Comparison of ENCODE assay signal across 8 cellular contexts in genomic region chr1:19597463-19598309, GRCh38. TPM values are rescaled to one million over a fixed set of nuclear protein-coding genes. Genes with fewer than 3 reads are reported as not detected.
DNase-seq lines count a peak whose midpoint lies in the region; ATAC-seq and TF ChIP-seq lines count a peak whose summit lies in the region.

No MANE protein-coding gene starts in this region.

- peak overlapping the region; percentile 75; the same call in 1 of the 2 replicates for H2AFZ ChIP-seq in KMS-11 (ENCODE audit: low read depth)

- peak overlapping the region; percentile 100 for H3K4me3 Mint-ChIP-seq in activated CD4-positive, alpha-beta T cell treated with anti-CD3 and anti-CD28 coated beads for 36 hours
- peak overlapping the region; percentile 98 for H3K4me3 Mint-ChIP-seq in activated T-helper 2 cell treated with anti-CD3 and anti-CD28 coated beads, Interferon-gamma antibody, Interleukin-2, Interleukin-4, amounts not matched to agents 10 μg/mL and 5 μg/mL and 100 μg/mL, durations not matched to agents 14 hours and 24 hours and 36 hours (ENCODE audit: low read depth)

- H3K36me3 Mint-ChIP-seq in activated CD4-positive, alpha-beta T cell treated with anti-CD3 and anti-CD28 coated beads for 36 hours (ENCODE audit: low read depth), result peaks cover 36% of the 10 kb centered on the region
- H3K36me3 Mint-ChIP-seq in activated T-helper 2 cell treated with anti-CD3 and anti-CD28 coated beads, Interferon-gamma antibody, Interleukin-2, Interleukin-4, amounts not matched to agents 10 μg/mL and 5 μg/mL and 100 μg/mL, durations not matched to agents 14 hours and 24 hours and 36 hours (ENCODE audit: low read depth), result peaks cover 40% of the 10 kb centered on the region

- peak overlapping the region; percentile 99 for H3K9ac ChIP-seq in KMS-11

- H3K27ac ChIP-seq in KMS-11, result peak overlapping the region; percentile 97

- no peak for TF ChIP-seq CTCF in KMS-11 (conservative IDR thresholded peaks at IDR 0.05; ENCODE audit: low read depth, low read length)

- peak; percentile 8 for ATAC-seq in activated CD4-positive, alpha-beta T cell treated with anti-CD3 and anti-CD28 coated beads for 36 hours
- ATAC-seq in HG02678 (IDR thresholded peaks at IDR 0.05; ENCODE audit: unreplicated experiment), result no peak
- ATAC-seq in HG03565 (IDR thresholded peaks at IDR 0.05; ENCODE audit: unreplicated experiment), result no peak

- peak overlapping the region; percentile 76 for H3K4me3 ChIP-seq in KMS-11 (IDR thresholded peaks at IDR 0.05; ENCODE audit: insufficient read depth, low read depth, low read length)

- no peaks in the 10 kb centered on the region for H3K9me3 Mint-ChIP-seq in activated CD4-positive, alpha-beta T cell treated with anti-CD3 and anti-CD28 coated beads for 36 hours (ENCODE audit: low read depth)
- no peaks in the 10 kb centered on the region for H3K9me3 Mint-ChIP-seq in activated T-helper 2 cell treated with anti-CD3 and anti-CD28 coated beads, Interferon-gamma antibody, Interleukin-2, Interleukin-4, amounts not matched to agents 10 μg/mL and 5 μg/mL and 100 μg/mL, durations not matched to agents 14 hours and 24 hours and 36 hours

- peak; percentile 85 for DNase-seq in activated CD4-positive, alpha-beta T cell treated with anti-CD3 and anti-CD28 coated beads for 36 hours
- no peak for DNase-seq in activated CD4-positive, alpha-beta T cell treated with anti-CD3 and anti-CD28 coated beads for 1 hour
- DNase-seq in activated T-helper 2 cell treated with anti-CD3 and anti-CD28 coated beads, Interferon-gamma antibody, Interleukin-2, Interleukin-4, amounts not matched to agents 10 μg/mL and 5 μg/mL and 100 μg/mL, durations not matched to agents 14 hours and 24 hours and 36 hours (ENCODE audit: low spot score), result peak; percentile 60
- DNase-seq in glomerular visceral epithelial cell (ENCODE audit: extremely low spot score) (peak; percentile 43), pons (ENCODE audit: low spot score) (peak; percentile 35)

- peaks cover 50% of the 10 kb centered on the region for H3K4me1 Mint-ChIP-seq in activated CD4-positive, alpha-beta T cell treated with anti-CD3 and anti-CD28 coated beads for 36 hours
- peaks cover 40% of the 10 kb centered on the region for H3K4me1 Mint-ChIP-seq in activated T-helper 2 cell treated with anti-CD3 and anti-CD28 coated beads, Interferon-gamma antibody, Interleukin-2, Interleukin-4, amounts not matched to agents 10 μg/mL and 5 μg/mL and 100 μg/mL, durations not matched to agents 14 hours and 24 hours and 36 hours (ENCODE audit: low read depth)

- H3K27ac Mint-ChIP-seq in activated CD4-positive, alpha-beta T cell treated with anti-CD3 and anti-CD28 coated beads for 36 hours, result peak overlapping the region; percentile 99
- peak overlapping the region; percentile 99 for H3K27ac Mint-ChIP-seq in activated T-helper 2 cell treated with anti-CD3 and anti-CD28 coated beads, Interferon-gamma antibody, Interleukin-2, Interleukin-4, amounts not matched to agents 10 μg/mL and 5 μg/mL and 100 μg/mL, durations not matched to agents 14 hours and 24 hours and 36 hours

- POLR2A ChIA-PET in activated CD4-positive, alpha-beta T cell treated with anti-CD3 and anti-CD28 coated beads for 36 hours (lab: Charles Lee), result interaction anchor here (1.3 to 1.7 kb wide), 2 partner anchors 8 to 43 kb away, joined by 3 to 11 read pairs; no protein-coding TSS in a partner anchor

- peak overlapping the region; percentile 90 for H3K4me2 ChIP-seq in KMS-11

- H3K36me3 ChIP-seq in KMS-11 (ENCODE audit: insufficient read depth), result no peaks in the 10 kb centered on the region

- peaks cover 55% of the 10 kb centered on the region for H3K79me2 ChIP-seq in KMS-11 (ENCODE audit: insufficient read depth, low read depth)

- intact Hi-C loops in activated CD4-positive, alpha-beta T cell treated with anti-CD3 and anti-CD28 coated beads for 36 hours (cut with DNase I, micrococcal nuclease), result loop anchor here (1.0 to 5.0 kb wide), 10 partner anchors 50 to 1190 kb away; partner anchors contain the start of genes ALDH4A1 (in 1 of the 2), HP1BP3 (in 1 of the 2), OTUD3 (in 1 of the 2) and UBR4 (in 1 of the 2)
- intact Hi-C loops in activated T-helper 2 cell treated with anti-CD3 and anti-CD28 coated beads, Interferon-gamma antibody, Interleukin-2, Interleukin-4, amounts not matched to agents 10 μg/mL and 5 μg/mL and 100 μg/mL, durations not matched to agents 14 hours and 24 hours and 36 hours (cut with micrococcal nuclease), result loop anchor here (2.0 to 10.0 kb wide), 4 partner anchors 47 to 205 kb away; partner anchors contain the start of genes CAPZB and NBL1

- H3K4me1 ChIP-seq in KMS-11 (ENCODE audit: low read depth, poor library complexity, severe bottlenecking), result peaks cover 14% of the 10 kb centered on the region

- CTCF ChIA-PET in activated CD4-positive, alpha-beta T cell treated with anti-CD3 and anti-CD28 coated beads for 36 hours (lab: Charles Lee), result interaction anchor here (0.6 to 1.3 kb wide), 6 partner anchors 13 to 254 kb away, joined by 3 to 5 read pairs (median 4); no protein-coding TSS in a partner anchor

- H3K27me3 Mint-ChIP-seq in activated CD4-positive, alpha-beta T cell treated with anti-CD3 and anti-CD28 coated beads for 36 hours, result no peaks in the 10 kb centered on the region
- H3K27me3 Mint-ChIP-seq in activated T-helper 2 cell treated with anti-CD3 and anti-CD28 coated beads, Interferon-gamma antibody, Interleukin-2, Interleukin-4, amounts not matched to agents 10 μg/mL and 5 μg/mL and 100 μg/mL, durations not matched to agents 14 hours and 24 hours and 36 hours (ENCODE audit: low read depth), result peaks cover 2% of the 10 kb centered on the region

- H3K27me3 ChIP-seq in KMS-11 (ENCODE audit: insufficient read depth, low read depth), result no peaks in the 10 kb centered on the region

- peaks cover 12% of the 10 kb centered on the region; the same call in 1 of the 2 replicates for H4K20me1 ChIP-seq in KMS-11 (ENCODE audit: insufficient read depth)

RNA-seq across cellular contexts. Expression of gene NBL1, which starts 46.4 kb away (rescaled TPM):
- 10 to 100 TPM; 10.5 to 10.7 TPM for total RNA-seq in activated CD4-positive, alpha-beta T cell treated with anti-CD3 and anti-CD28 coated beads for 36 hours
- 51.6 and 55.7 TPM in 2 replicates for total RNA-seq in activated T-helper 2 cell treated with anti-CD3 and anti-CD28 coated beads, Interferon-gamma antibody, Interleukin-2, Interleukin-4, amounts not matched to agents 10 μg/mL and 5 μg/mL and 100 μg/mL, durations not matched to agents 14 hours and 24 hours and 36 hours
